3 cellular contexts compared by ENCODE assay signal in the genomic region with DNA sequence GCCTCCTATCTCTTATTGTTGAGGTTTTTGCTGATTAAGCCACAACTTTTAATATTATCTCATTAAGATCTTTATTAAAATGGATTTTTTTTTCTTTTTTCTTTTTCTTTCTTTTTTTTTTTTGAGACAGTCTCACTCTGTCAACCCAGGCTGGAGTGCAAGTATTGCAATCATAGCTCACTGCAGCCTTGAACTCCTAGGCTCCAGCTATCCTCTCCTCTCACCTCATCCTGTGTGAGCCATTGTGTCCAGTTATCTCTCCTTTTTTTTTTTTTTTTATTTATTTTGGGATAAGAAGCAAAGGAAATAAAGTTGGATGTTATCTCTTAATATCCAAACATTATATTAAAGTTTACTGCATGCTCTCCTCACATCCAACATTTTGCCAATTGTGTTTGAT.
TF ChIP-seq lines count a peak whose summit lies in the region.

No MANE protein-coding gene starts in this region.

TF ChIP-seq in SK-N-SH treated with all-trans-retinoic acid at 6 μM for 48 hours, 23 proteins besides CTCF, POLR2A, EP300 and RAD21:
- TF ChIP-seq, protein P1, sequence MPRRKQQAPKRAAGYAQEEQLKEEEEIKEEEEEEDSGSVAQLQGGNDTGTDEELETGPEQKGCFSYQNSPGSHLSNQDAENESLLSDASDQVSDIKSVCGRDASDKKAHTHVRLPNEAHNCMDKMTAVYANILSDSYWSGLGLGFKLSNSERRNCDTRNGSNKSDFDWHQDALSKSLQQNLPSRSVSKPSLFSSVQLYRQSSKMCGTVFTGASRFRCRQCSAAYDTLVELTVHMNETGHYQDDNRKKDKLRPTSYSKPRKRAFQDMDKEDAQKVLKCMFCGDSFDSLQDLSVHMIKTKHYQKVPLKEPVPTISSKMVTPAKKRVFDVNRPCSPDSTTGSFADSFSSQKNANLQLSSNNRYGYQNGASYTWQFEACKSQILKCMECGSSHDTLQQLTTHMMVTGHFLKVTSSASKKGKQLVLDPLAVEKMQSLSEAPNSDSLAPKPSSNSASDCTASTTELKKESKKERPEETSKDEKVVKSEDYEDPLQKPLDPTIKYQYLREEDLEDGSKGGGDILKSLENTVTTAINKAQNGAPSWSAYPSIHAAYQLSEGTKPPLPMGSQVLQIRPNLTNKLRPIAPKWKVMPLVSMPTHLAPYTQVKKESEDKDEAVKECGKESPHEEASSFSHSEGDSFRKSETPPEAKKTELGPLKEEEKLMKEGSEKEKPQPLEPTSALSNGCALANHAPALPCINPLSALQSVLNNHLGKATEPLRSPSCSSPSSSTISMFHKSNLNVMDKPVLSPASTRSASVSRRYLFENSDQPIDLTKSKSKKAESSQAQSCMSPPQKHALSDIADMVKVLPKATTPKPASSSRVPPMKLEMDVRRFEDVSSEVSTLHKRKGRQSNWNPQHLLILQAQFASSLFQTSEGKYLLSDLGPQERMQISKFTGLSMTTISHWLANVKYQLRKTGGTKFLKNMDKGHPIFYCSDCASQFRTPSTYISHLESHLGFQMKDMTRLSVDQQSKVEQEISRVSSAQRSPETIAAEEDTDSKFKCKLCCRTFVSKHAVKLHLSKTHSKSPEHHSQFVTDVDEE (CRISPR knock-in tag; IDR thresholded peaks at IDR 0.05) = no peak
- peak; percentile 48; the same call in 1 of the 2 replicates for TF ChIP-seq ZNF70 (CRISPR knock-in tag; IDR thresholded peaks at IDR 0.05)

TF ChIP-seq in SK-N-SH, 30 proteins besides CTCF, POLR2A, EP300 and RAD21:
- no peak for TF ChIP-seq ELF1 (IDR thresholded peaks at IDR 0.05)
- no peak for TF ChIP-seq RCOR1 (IDR thresholded peaks at IDR 0.05; ENCODE audit: low read length)
- no peak for TF ChIP-seq RXRA (IDR thresholded peaks at IDR 0.05; ENCODE audit: borderline replicate concordance, low read depth)
- TF ChIP-seq FOSL2 (IDR thresholded peaks at IDR 0.05; ENCODE audit: borderline replicate concordance, low read depth) = no peak
- TF ChIP-seq NFIC (IDR thresholded peaks at IDR 0.05; ENCODE audit: borderline replicate concordance) = no peak
- TF ChIP-seq MXI1 (IDR thresholded peaks at IDR 0.05; ENCODE audit: low read depth, low read length) = no peak
- no peak for TF ChIP-seq MEF2A (IDR thresholded peaks at IDR 0.05; ENCODE audit: borderline replicate concordance, low read depth)
- no peak for TF ChIP-seq RFX5 (IDR thresholded peaks at IDR 0.05; ENCODE audit: low read length)

TF ChIP-seq in HepG2, 621 proteins besides CTCF, POLR2A, EP300 and RAD21:
- TF ChIP-seq SKI (IDR thresholded peaks at IDR 0.05; ENCODE audit: partially characterized antibody) (no peak), ZNF543 (CRISPR knock-in tag; IDR thresholded peaks at IDR 0.05) (no peak), CEBPG (CRISPR knock-in tag; IDR thresholded peaks at IDR 0.05) (0 out of 2 replicates have a peak, but pooled peaks have one; percentile 15)
